Comparison of ENCODE assay signal across 1 cellular context in the genomic region with DNA sequence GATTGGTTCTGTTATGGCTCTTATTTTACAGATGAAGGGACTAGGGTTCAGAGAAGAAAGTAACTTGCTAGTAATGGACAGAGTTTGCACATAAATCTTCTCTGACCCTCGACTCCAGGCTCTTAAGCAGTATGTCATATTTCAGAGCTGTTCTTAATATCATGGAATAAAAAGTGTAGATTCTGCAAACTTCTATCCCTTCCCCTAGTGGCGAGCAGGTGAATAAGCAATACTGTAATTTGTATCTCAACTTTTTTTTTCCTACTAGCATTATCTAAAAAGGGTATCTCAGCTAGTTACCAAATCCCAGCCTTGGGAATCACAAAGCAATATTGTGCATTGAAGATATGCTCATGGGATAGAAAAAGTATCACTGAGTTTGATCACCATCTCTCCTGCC.
TF ChIP-seq lines count a peak whose summit lies in the region.

No MANE protein-coding gene starts in this region.

TF ChIP-seq in HCT116, 20 proteins besides CTCF, POLR2A, EP300 and RAD21 (continued from another document):
- TF ChIP-seq REST (IDR thresholded peaks at IDR 0.05; ENCODE audit: low read depth) (no peak), FOSL1 (IDR thresholded peaks at IDR 0.05; ENCODE audit: low read depth) (no peak), SIN3A (IDR thresholded peaks at IDR 0.05; ENCODE audit: low read depth) (no peak), ELF1 (IDR thresholded peaks at IDR 0.05; ENCODE audit: borderline replicate concordance, low read depth) (no peak), JUND (IDR thresholded peaks at IDR 0.05) (no peak), ZFX (IDR thresholded peaks at IDR 0.05) (no peak), SRF (IDR thresholded peaks at IDR 0.05; ENCODE audit: low read depth) (no peak), ZBTB33 (IDR thresholded peaks at IDR 0.05; ENCODE audit: extremely low read depth, insufficient replicate concordance, low read length) (no peak), CEBPB (IDR thresholded peaks at IDR 0.05; ENCODE audit: low read depth) (no peak), ZNF274 (IDR thresholded peaks at IDR 0.05; ENCODE audit: low read depth, low read length) (no peak), TCF7L2 (IDR thresholded peaks at IDR 0.05; ENCODE audit: borderline replicate concordance, extremely low read depth, insufficient read depth, insufficient read length) (no peak), EZH2 (IDR thresholded peaks at IDR 0.05) (no peak), EGR1 (IDR thresholded peaks at IDR 0.05; ENCODE audit: low read depth) (no peak)
- TF ChIP-seq, protein P1, sequence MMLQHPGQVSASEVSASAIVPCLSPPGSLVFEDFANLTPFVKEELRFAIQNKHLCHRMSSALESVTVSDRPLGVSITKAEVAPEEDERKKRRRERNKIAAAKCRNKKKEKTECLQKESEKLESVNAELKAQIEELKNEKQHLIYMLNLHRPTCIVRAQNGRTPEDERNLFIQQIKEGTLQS (IDR thresholded peaks at IDR 0.05): no peak
- TF ChIP-seq, protein P2, sequence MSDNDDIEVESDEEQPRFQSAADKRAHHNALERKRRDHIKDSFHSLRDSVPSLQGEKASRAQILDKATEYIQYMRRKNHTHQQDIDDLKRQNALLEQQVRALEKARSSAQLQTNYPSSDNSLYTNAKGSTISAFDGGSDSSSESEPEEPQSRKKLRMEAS (IDR thresholded peaks at IDR 0.05): no peak
TF ChIP-seq in HCT116: peak in this region for 0.
